In genomic region chr3:44647771-44648170, GRCh38 we compare ENCODE assay signal across 10 cellular contexts. TPM values are rescaled to one million over a fixed set of nuclear protein-coding genes. Genes with fewer than 3 reads are reported as not detected.
DNase-seq lines count a peak whose midpoint lies in the region; ATAC-seq, FAIRE-seq and TF ChIP-seq lines count a peak whose summit lies in the region.
"Had no signal": no experiment of that assay in that cellular context is flagged by ENCODE, and none has a peak within 500 bp of the region (broad histone marks: within the 10 kb centered on the region; RNA-seq: fewer than 3 reads in every experiment).

No MANE protein-coding gene starts in this region.

- peaks cover 15% of the 10 kb centered on the region for H3K4me1 Mint-ChIP-seq in nephron

- intact Hi-C loops in ascending aorta (cut with DNase I) (no loop called here), prostate gland (cut with DNase I) (no loop called here), heart left ventricle (cut with DNase I) (loop anchor here in 3 of 10 donors (2.0 to 10.0 kb wide), 2 partner anchors 21 to 313 kb away; partner anchors contain the start of gene TCAIM (in 1 of the 3))

- peaks cover 25% of the 10 kb centered on the region for H3K79me2 ChIP-seq in MM.1S (ENCODE audit: low read length)

- TF ChIP-seq CTCF in GM06990 (IDR thresholded peaks at IDR 0.05; ENCODE audit: insufficient read depth, low read length, poor library complexity, severe bottlenecking) (no peak), MM.1S (IDR thresholded peaks at IDR 0.05; ENCODE audit: low read length) (no peak), ascending aorta (IDR thresholded peaks at IDR 0.05) (no peak), nephron (IDR thresholded peaks at IDR 0.05; ENCODE audit: unreplicated experiment in 3 of 3) (no peak), prostate gland (IDR thresholded peaks at IDR 0.05) (no peak), heart left ventricle (IDR thresholded peaks at IDR 0.05) (no peak)

- H4K20me1 ChIP-seq in MM.1S (ENCODE audit: insufficient read depth, low read length), result no peaks in the 10 kb centered on the region

- peaks cover 70% of the 10 kb centered on the region for H3K36me3 Mint-ChIP-seq in nephron (ENCODE audit: low read depth)

- 93% methylated on average over 1 of the region's 1 CpG for WGBS in prostate gland
- WGBS in heart left ventricle, 4 donors, result 87 to 95% (median 91%) methylated on average over 1 of the region's 1 CpG

- no peaks in the 10 kb centered on the region for H3K27me3 ChIP-seq in GM06990 (replicated peaks; ENCODE audit: control insufficient read depth, insufficient read depth, low read length)
- H3K27me3 ChIP-seq in MM.1S (replicated peaks; ENCODE audit: insufficient read depth, low read length), result no peaks in the 10 kb centered on the region
- no peaks in the 10 kb centered on the region for H3K27me3 ChIP-seq in ascending aorta
- H3K27me3 ChIP-seq in prostate gland (replicated peaks; ENCODE audit: insufficient read depth), result no peaks in the 10 kb centered on the region
- no peaks in the 10 kb centered on the region for H3K27me3 ChIP-seq in heart left ventricle
- H3K27me3 ChIP-seq: Peyer's patch had no signal

- H3K27ac Mint-ChIP-seq in nephron, result peak overlapping the region; percentile 87 to 96 (median 89)

- H3K27me3 Mint-ChIP-seq in nephron (ENCODE audit: low read depth), result no peaks in the 10 kb centered on the region

- no peak for ATAC-seq in heart left ventricle

- peak overlapping the region; percentile 85 for H3K4me2 ChIP-seq in MM.1S (ENCODE audit: low read depth, low read length)

- peaks cover 8% of the 10 kb centered on the region; the same call in 1 of the 2 replicates for H3K4me1 ChIP-seq in MM.1S (ENCODE audit: low read length)
- no peaks in the 10 kb centered on the region for H3K4me1 ChIP-seq in ascending aorta
- H3K4me1 ChIP-seq in prostate gland (replicated peaks), result no peaks in the 10 kb centered on the region
- H3K4me1 ChIP-seq in heart left ventricle, result peaks cover 0 to 15% (median 10%) of the 10 kb centered on the region in 12 donors

- H3K27ac ChIP-seq in MM.1S (ENCODE audit: low read length) (no peak overlapping the region), ascending aorta (no peak overlapping the region), prostate gland (no peak overlapping the region), heart left ventricle (peak overlapping the region in 1 of 12 donors; percentile 56)

- H3K36me3 ChIP-seq in GM06990 (ENCODE audit: control insufficient read depth, insufficient read depth, low read length) (peaks cover 4% of the 10 kb centered on the region), MM.1S (replicated peaks; ENCODE audit: insufficient read depth, low read length) (peaks cover 2% of the 10 kb centered on the region), ascending aorta (peaks cover 24 to 30% of the 10 kb centered on the region in 2 donors), prostate gland (peaks cover 4 to 5% of the 10 kb centered on the region in 2 donors), heart left ventricle (peaks cover 0 to 33% (median 31%) of the 10 kb centered on the region in 9 donors)

- H3K9me3 Mint-ChIP-seq in nephron, result peaks cover 9% of the 10 kb centered on the region

- H3K9me3 ChIP-seq in MM.1S (replicated peaks; ENCODE audit: insufficient read depth, low read length) (no peaks in the 10 kb centered on the region), ascending aorta (peaks cover 11 to 41% of the 10 kb centered on the region in 2 donors), prostate gland (no peaks in the 10 kb centered on the region), heart left ventricle (peaks cover 0 to 46% (median 8%) of the 10 kb centered on the region in 12 donors)

- H3K4me3 ChIP-seq in GM06990 (replicated peaks; ENCODE audit: low read depth, low read length) (peak overlapping the region; percentile 80), MM.1S (ENCODE audit: low read length) (peak overlapping the region; percentile 83; the same call in 1 of the 2 replicates), ascending aorta (peak overlapping the region; percentile 79 to 87), prostate gland (no peak overlapping the region), heart left ventricle (peak overlapping the region in 2 of 12 donors; percentile 88 to 92)

- H3K9me2 ChIP-seq in MM.1S (replicated peaks; ENCODE audit: insufficient read depth, low read length), result no peaks in the 10 kb centered on the region

- no peaks in the 10 kb centered on the region for H3F3A ChIP-seq in MM.1S (ENCODE audit: insufficient read depth, low read length)

- TF ChIP-seq POLR2A in prostate gland (IDR thresholded peaks at IDR 0.05), result no peak
- TF ChIP-seq POLR2A in heart left ventricle (IDR thresholded peaks at IDR 0.05), result no peak

- no peak overlapping the region for H3K9ac ChIP-seq in MM.1S (ENCODE audit: low read length)

- DNase-seq in GM06990 (ENCODE audit: extremely low read depth, insufficient read length) (no peak), MM.1S (no peak), ascending aorta (ENCODE audit: low spot score in 2 of 2) (no peak), globus pallidus (ENCODE audit: low spot score) (no peak), prostate gland (ENCODE audit: low spot score) (no peak), heart left ventricle (no peak), RCC 7860 (ENCODE audit: low spot score) (no peak)

- peak overlapping the region; percentile 84 for H2AFZ ChIP-seq in MM.1S (ENCODE audit: low read length)

- peak overlapping the region; percentile 95 to 99 (median 99) for H3K4me3 Mint-ChIP-seq in nephron

- FAIRE-seq in RCC 7860 (lab: Jason Lieb, UNC), result no peak
- FAIRE-seq: endometrium had no signal

RNA-seq across cellular contexts. Expression of gene ZNF35, which starts 0.8 kb away (rescaled TPM):
- total RNA-seq in ascending aorta (4.8 TPM), prostate gland (10 to 100 TPM in 1 of 2 donors, 1 to 10 TPM in 1; 7.1 to 14.9 TPM), heart left ventricle (10 to 100 TPM in 1 of 9 donors, 1 to 10 TPM in 8; 6.0 to 14.6 (median 6.5) TPM)
- 1 to 10 TPM; 3.6 to 7.7 TPM for polyA plus RNA-seq in heart left ventricle

RNA-seq across cellular contexts. Expression of gene ZNF197, which starts 22.9 kb away (rescaled TPM):
- total RNA-seq in ascending aorta (18.1 TPM), prostate gland (10 to 100 TPM; 16.9 to 20.6 TPM), heart left ventricle (10 to 100 TPM in 8 of 9 donors, 1 to 10 TPM in 1; 7.8 to 16.4 (median 11.9) TPM)
- 1 to 10 TPM; 6.6 to 7.7 TPM for polyA plus RNA-seq in heart left ventricle

Comparison
In these comparisons a context has a peak if more than half of its experiments do, and no peak if none do; other contexts are left out.
1. H3K4me3 ChIP-seq: peak in GM06990 (single experiment), MM.1S (single experiment) and ascending aorta (2 of 2); none in prostate gland (0 of 2).